In genomic region chr9:133103183-133103986, GRCh38 we compare ENCODE assay signal across 9 cellular contexts. TPM values are rescaled to one million over a fixed set of nuclear protein-coding genes. Genes with fewer than 3 reads are reported as not detected.
DNase-seq lines count a peak whose midpoint lies in the region; ATAC-seq and TF ChIP-seq lines count a peak whose summit lies in the region.
"Had no signal": no experiment of that assay in that cellular context is flagged by ENCODE, and none has a peak within 500 bp of the region (broad histone marks: within the 10 kb centered on the region; RNA-seq: fewer than 3 reads in every experiment).

No MANE protein-coding gene starts in this region.

- H3K4me1 ChIP-seq in OCI-LY3 (ENCODE audit: low read length) (no peaks in the 10 kb centered on the region), neural progenitor cell (no peaks in the 10 kb centered on the region)

- H3F3A ChIP-seq in neural progenitor cell (ENCODE audit: low read depth): no peaks in the 10 kb centered on the region

- H3K9me3 Mint-ChIP-seq in activated T-helper 17 cell treated with anti-CD3 and anti-CD28 coated beads, Interleukin-2, amount 50 U/mL, for 72 hours: no peaks in the 10 kb centered on the region
- peaks cover 2% of the 10 kb centered on the region for H3K9me3 Mint-ChIP-seq in neural progenitor cell
- H3K9me3 Mint-ChIP-seq: stimulated activated naive CD8-positive, alpha-beta T cell treated with anti-CD3 and anti-CD28 coated beads, Interleukin-15, Interleukin-2, amounts not matched to agents 100 ng/mL and 50 ng/mL, for 24 hours had no signal

- ATAC-seq in activated T-helper 17 cell treated with anti-CD3 and anti-CD28 coated beads, Interleukin-2, amount 50 U/mL, for 72 hours (replicated peaks): peak; percentile 56
- no peak for ATAC-seq in GM21717 (IDR thresholded peaks at IDR 0.05; ENCODE audit: unreplicated experiment)
- no peak for ATAC-seq in GM21737 (IDR thresholded peaks at IDR 0.05; ENCODE audit: unreplicated experiment)

- H3K9me3 ChIP-seq in OCI-LY3 (ENCODE audit: insufficient read depth, low read length) (no peaks in the 10 kb centered on the region), neural progenitor cell (ENCODE audit: low read depth) (no peaks in the 10 kb centered on the region)

- H3K4me2 ChIP-seq in OCI-LY3 (ENCODE audit: low read length) (no peak overlapping the region), neural progenitor cell (no peak overlapping the region)

- H3K36me3 ChIP-seq in OCI-LY3 (replicated peaks; ENCODE audit: low read depth, low read length) (peaks cover 31% of the 10 kb centered on the region), neural progenitor cell (no peaks in the 10 kb centered on the region)

- H3K4me3 ChIP-seq in OCI-LY3 (ENCODE audit: low read length) (no peak overlapping the region), neural progenitor cell (no peak overlapping the region)

- no peaks in the 10 kb centered on the region for H3K27me3 ChIP-seq in OCI-LY3 (ENCODE audit: low read depth, low read length)
- H3K27me3 ChIP-seq in neural progenitor cell: no peaks in the 10 kb centered on the region

- H2AFZ ChIP-seq in OCI-LY3 (ENCODE audit: low read depth, low read length) (no peak overlapping the region), neural progenitor cell (replicated peaks) (no peak overlapping the region)

- peaks cover 93% of the 10 kb centered on the region for H3K36me3 Mint-ChIP-seq in activated T-helper 17 cell treated with anti-CD3 and anti-CD28 coated beads, Interleukin-2, amount 50 U/mL, for 72 hours (ENCODE audit: low read depth)
- peaks cover 19% of the 10 kb centered on the region for H3K36me3 Mint-ChIP-seq in neural progenitor cell

- H3K4me3 Mint-ChIP-seq in activated T-helper 17 cell treated with anti-CD3 and anti-CD28 coated beads, Interleukin-2, amount 50 U/mL, for 72 hours: no peak overlapping the region
- peak overlapping the region; percentile 46 for H3K4me3 Mint-ChIP-seq in neural progenitor cell
- H3K4me3 Mint-ChIP-seq: stimulated activated naive CD8-positive, alpha-beta T cell treated with anti-CD3 and anti-CD28 coated beads, Interleukin-15, Interleukin-2, amounts not matched to agents 100 ng/mL and 50 ng/mL, for 24 hours had no signal

- no peak overlapping the region for H3K27ac ChIP-seq in OCI-LY3 (ENCODE audit: low read length)
- H3K27ac ChIP-seq in neural progenitor cell: no peak overlapping the region

- H3K27me3 Mint-ChIP-seq in activated T-helper 17 cell treated with anti-CD3 and anti-CD28 coated beads, Interleukin-2, amount 50 U/mL, for 72 hours: no peaks in the 10 kb centered on the region
- no peaks in the 10 kb centered on the region for H3K27me3 Mint-ChIP-seq in neural progenitor cell (ENCODE audit: insufficient read depth, low read depth)
- H3K27me3 Mint-ChIP-seq: stimulated activated naive CD8-positive, alpha-beta T cell treated with anti-CD3 and anti-CD28 coated beads, Interleukin-15, Interleukin-2, amounts not matched to agents 100 ng/mL and 50 ng/mL, for 24 hours had no signal

- TF ChIP-seq CTCF in OCI-LY3 (IDR thresholded peaks at IDR 0.05; ENCODE audit: low read depth, low read length): peak; percentile 86
- TF ChIP-seq CTCF in neural progenitor cell (IDR thresholded peaks at IDR 0.05): peak; percentile 95

- H3K79me2 ChIP-seq in OCI-LY3 (ENCODE audit: low read length) (no peaks in the 10 kb centered on the region), neural progenitor cell (ENCODE audit: low read depth) (no peaks in the 10 kb centered on the region)

- peak; percentile 73 for DNase-seq in DMS53 (lab: John Stamatoyannopoulos, UW)
- no peak for DNase-seq in DMS53 treated with DMSO at 0.1 percent for 48 hours (lab: John Stamatoyannopoulos, UW; ENCODE audit: unreplicated experiment)
- DNase-seq in fibroblast of peridontal ligament (ENCODE audit: extremely low read depth): peak; percentile 23
- peak; percentile 70 for DNase-seq in neural progenitor cell (ENCODE audit: low spot score)

- no peaks in the 10 kb centered on the region for H3K4me1 Mint-ChIP-seq in activated T-helper 17 cell treated with anti-CD3 and anti-CD28 coated beads, Interleukin-2, amount 50 U/mL, for 72 hours
- no peaks in the 10 kb centered on the region for H3K4me1 Mint-ChIP-seq in neural progenitor cell

- H4K20me1 ChIP-seq in OCI-LY3 (ENCODE audit: insufficient read depth, low read length) (no peaks in the 10 kb centered on the region; the same call in 1 of the 2 replicates), neural progenitor cell (ENCODE audit: low read depth) (peaks cover 3% of the 10 kb centered on the region)

- peak overlapping the region; percentile 82 for H3K27ac Mint-ChIP-seq in activated T-helper 17 cell treated with anti-CD3 and anti-CD28 coated beads, Interleukin-2, amount 50 U/mL, for 72 hours
- H3K27ac Mint-ChIP-seq in neural progenitor cell: no peak overlapping the region
- H3K27ac Mint-ChIP-seq: stimulated activated naive CD8-positive, alpha-beta T cell treated with anti-CD3 and anti-CD28 coated beads, Interleukin-15, Interleukin-2, amounts not matched to agents 100 ng/mL and 50 ng/mL, for 24 hours had no signal

- H3K9ac ChIP-seq in OCI-LY3 (ENCODE audit: low read length) (no peak overlapping the region), neural progenitor cell (no peak overlapping the region)

RNA-seq across cellular contexts. Expression of gene RALGDS, which starts 17.7 kb away (rescaled TPM):
- 100 to 1,000 TPM; 101 to 156 TPM for total RNA-seq in activated T-helper 17 cell treated with anti-CD3 and anti-CD28 coated beads, Interleukin-2, amount 50 U/mL, for 72 hours
- 24.1 and 58.8 TPM in 2 replicates for total RNA-seq in neural progenitor cell (ENCODE audit: low replicate concordance)

RNA-seq across cellular contexts. Expression of gene CEL, which starts 41.6 kb away (rescaled TPM):
- 1 to 10 TPM; 1.2 to 4.2 TPM for total RNA-seq in activated T-helper 17 cell treated with anti-CD3 and anti-CD28 coated beads, Interleukin-2, amount 50 U/mL, for 72 hours
- 1.0 and 2.2 TPM in 2 replicates for total RNA-seq in neural progenitor cell (ENCODE audit: low replicate concordance)
